Comparison of ENCODE assay signal across 9 cellular contexts in the genomic region with DNA sequence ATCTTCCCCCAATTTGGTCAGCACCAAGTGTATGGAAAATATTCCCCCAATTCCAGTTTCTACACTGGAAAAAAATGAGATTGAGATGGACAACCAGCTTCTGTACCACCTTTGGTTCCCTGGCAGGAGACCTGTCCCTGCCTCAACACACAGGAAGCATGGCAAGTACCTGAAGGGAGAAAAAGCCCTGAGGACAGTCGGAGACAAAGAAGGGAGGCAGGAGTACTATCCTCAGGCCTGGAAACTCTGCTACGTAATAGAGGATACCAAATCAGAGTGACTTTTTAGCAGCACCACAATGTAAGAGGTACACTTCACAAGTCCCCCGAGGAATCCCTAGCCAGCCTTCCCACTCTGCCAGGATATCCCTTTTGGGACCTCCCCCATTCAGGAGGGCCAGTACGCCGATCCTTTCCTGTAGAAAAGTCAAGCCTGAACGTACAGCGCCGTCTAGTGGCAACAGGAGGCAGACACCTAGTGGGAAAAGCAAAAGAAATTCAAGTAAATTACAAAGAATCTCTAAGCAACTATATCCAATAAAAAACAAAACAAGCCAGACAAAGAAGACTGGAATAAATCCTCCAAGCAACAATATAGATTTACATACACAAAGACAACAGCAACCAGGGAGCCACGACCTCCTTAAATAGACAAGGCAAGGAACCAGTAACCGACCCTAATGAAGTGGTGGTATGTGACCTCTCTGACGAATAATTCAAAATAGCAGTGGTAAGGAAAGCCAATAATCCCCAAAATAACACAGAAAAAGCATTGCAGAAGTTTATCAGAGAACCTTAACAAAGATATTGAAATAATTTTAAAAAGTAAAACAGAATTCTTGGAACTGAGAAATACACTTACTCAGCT.
DNase-seq lines count a peak whose midpoint lies in the region; ATAC-seq and TF ChIP-seq lines count a peak whose summit lies in the region.
"Had no signal": no experiment of that assay in that cellular context is flagged by ENCODE, and none has a peak within 500 bp of the region (broad histone marks: within the 10 kb centered on the region; RNA-seq: fewer than 3 reads in every experiment).

No MANE protein-coding gene starts in this region.

- H3K4me1 Mint-ChIP-seq in activated naive CD4-positive, alpha-beta T cell treated with anti-CD3 and anti-CD28 coated beads, Interleukin-2, amount 10 ng/mL, durations not matched to agents 7 days and 5 days, result no peaks in the 10 kb centered on the region

- H3K36me3 ChIP-seq in transverse colon, result no peaks in the 10 kb centered on the region

- H3K4me1 ChIP-seq in transverse colon, result no peaks in the 10 kb centered on the region

- no peak overlapping the region for H3K27ac ChIP-seq in transverse colon

- H3K4me3 Mint-ChIP-seq in activated naive CD4-positive, alpha-beta T cell treated with anti-CD3 and anti-CD28 coated beads, Interleukin-2, amount 10 ng/mL, durations not matched to agents 7 days and 5 days, result no peak overlapping the region
- H3K4me3 Mint-ChIP-seq: dendritic cell treated with granulocyte-macrophage colony-stimulating factor and Interleukin-4, amounts not matched to agents 40 ng/mL and 50 ng/mL, for 4 days had no signal

- in situ Hi-C loops in transverse colon (cut with MboI; ENCODE audit: low pct_ligation_motif_present in 1 of 4, low pct_unique_long_range_greater_than_20kb in 1 of 4, low sequenced_read_pairs in 3 of 4), result no loop called here

- H3K27me3 ChIP-seq in transverse colon, result no peaks in the 10 kb centered on the region

- no peaks in the 10 kb centered on the region for H3K36me3 Mint-ChIP-seq in activated naive CD4-positive, alpha-beta T cell treated with anti-CD3 and anti-CD28 coated beads, Interleukin-2, amount 10 ng/mL, durations not matched to agents 7 days and 5 days

- peak; percentile 80 for ATAC-seq in HG02798 (IDR thresholded peaks at IDR 0.05; ENCODE audit: poor library complexity, unreplicated experiment)

- H3K27ac Mint-ChIP-seq in activated naive CD4-positive, alpha-beta T cell treated with anti-CD3 and anti-CD28 coated beads, Interleukin-2, amount 10 ng/mL, durations not matched to agents 7 days and 5 days, result no peak overlapping the region
- H3K27ac Mint-ChIP-seq: dendritic cell treated with granulocyte-macrophage colony-stimulating factor and Interleukin-4, amounts not matched to agents 40 ng/mL and 50 ng/mL, for 4 days had no signal

- TF ChIP-seq POLR2A in transverse colon (IDR thresholded peaks at IDR 0.05), result no peak

- H3K4me3 ChIP-seq in foreskin fibroblast (ENCODE audit: low read depth in 1 of 2, low read length in 2 of 2) (no peak overlapping the region), transverse colon (no peak overlapping the region)

- DNase-seq in activated naive CD4-positive, alpha-beta T cell treated with anti-CD3 and anti-CD28 coated beads, Interleukin-2, amount 10 ng/mL, durations not matched to agents 7 days and 5 days, result peak; percentile 22
- DNase-seq in activated naive CD4-positive, alpha-beta T cell treated with anti-CD3 and anti-CD28 coated beads, Interleukin-2, amount 50 U/mL, for 16 hours, result no peak
- DNase-seq in RPMI8226, result peak; percentile 52
- peak in 1 of 2 donors; percentile 17 for DNase-seq in foreskin fibroblast
- peak; percentile 11 for DNase-seq in transverse colon
- DNase-seq in mucosa of gallbladder (ENCODE audit: low spot score), result no peak
- no peak for DNase-seq in GM19238 (ENCODE audit: insufficient read length, low spot score)

- no peaks in the 10 kb centered on the region for H3K9me3 ChIP-seq in transverse colon

- H3K9me3 Mint-ChIP-seq in activated naive CD4-positive, alpha-beta T cell treated with anti-CD3 and anti-CD28 coated beads, Interleukin-2, amount 10 ng/mL, durations not matched to agents 7 days and 5 days, result no peaks in the 10 kb centered on the region
- H3K9me3 Mint-ChIP-seq: dendritic cell treated with granulocyte-macrophage colony-stimulating factor and Interleukin-4, amounts not matched to agents 40 ng/mL and 50 ng/mL, for 4 days had no signal

- TF ChIP-seq CTCF in foreskin fibroblast (IDR thresholded peaks at IDR 0.05; ENCODE audit: low read depth, low read length) (peak; percentile 66), transverse colon (IDR thresholded peaks at IDR 0.05) (peak; percentile 22 to 45 (median 38))

- TF ChIP-seq EP300 in transverse colon (IDR thresholded peaks at IDR 0.05; ENCODE audit: low read depth), result no peak

- no peaks in the 10 kb centered on the region for H3K27me3 Mint-ChIP-seq in activated naive CD4-positive, alpha-beta T cell treated with anti-CD3 and anti-CD28 coated beads, Interleukin-2, amount 10 ng/mL, durations not matched to agents 7 days and 5 days
- H3K27me3 Mint-ChIP-seq: dendritic cell treated with granulocyte-macrophage colony-stimulating factor and Interleukin-4, amounts not matched to agents 40 ng/mL and 50 ng/mL, for 4 days had no signal

- 32 to 45% methylated on average over 8 to 11 of the region's 11 CpGs for WGBS in transverse colon (ENCODE audit: low coverage in 1 of 2), 2 donors

- intact Hi-C loops in transverse colon (cut with DNase I; ENCODE audit: low total_unique reads), result no loop called here

- CTCF ChIA-PET in activated naive CD4-positive, alpha-beta T cell treated with anti-CD3 and anti-CD28 coated beads, Interleukin-2, amount 10 ng/mL, durations not matched to agents 7 days and 5 days (lab: Charles Lee), result interaction anchor here (0.6 to 1.2 kb wide), 4 partner anchors 23 to 251 kb away, joined by 3 to 4 read pairs (median 3); no protein-coding TSS in a partner anchor

Comparison
In these comparisons a context has a peak if more than half of its experiments do, and no peak if none do; other contexts are left out.
1. DNase-seq: peak in activated naive CD4-positive, alpha-beta T cell treated with anti-CD3 and anti-CD28 coated beads, Interleukin-2, amount 10 ng/mL, durations not matched to agents 7 days and 5 days (single experiment), RPMI8226 (single experiment) and transverse colon (single experiment); none in activated naive CD4-positive, alpha-beta T cell treated with anti-CD3 and anti-CD28 coated beads, Interleukin-2, amount 50 U/mL, for 16 hours (single experiment), mucosa of gallbladder (single experiment) and GM19238 (single experiment).